In the genomic region with DNA sequence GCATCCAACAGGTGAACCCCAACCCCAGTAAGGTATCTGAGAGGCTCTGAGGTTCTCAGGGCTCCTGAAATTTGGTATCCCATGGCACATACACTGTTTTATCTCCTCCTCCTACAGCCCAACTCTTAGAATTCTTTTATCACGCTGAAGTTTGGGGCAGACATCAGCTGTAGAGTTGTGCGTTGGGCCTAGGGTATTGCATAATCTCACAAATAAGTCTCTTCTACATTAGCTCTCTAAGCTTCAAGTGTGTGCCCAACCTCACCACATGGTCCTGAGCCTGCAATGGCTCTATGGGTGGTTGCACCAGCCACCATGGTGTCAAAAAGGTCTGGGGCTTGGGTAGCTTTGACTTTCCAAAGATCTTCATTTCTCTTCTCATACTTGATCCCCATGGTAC, we compare ENCODE assay signal across 13 cellular contexts.
DNase-seq lines count a peak whose midpoint lies in the region; ATAC-seq and TF ChIP-seq lines count a peak whose summit lies in the region.
"Had no signal": no experiment of that assay in that cellular context is flagged by ENCODE, and none has a peak within 500 bp of the region (broad histone marks: within the 10 kb centered on the region; RNA-seq: fewer than 3 reads in every experiment).

No MANE protein-coding gene starts in this region.

- H3K27ac Mint-ChIP-seq in endodermal cell (no peak overlapping the region), type B pancreatic cell (no peak overlapping the region)
- H3K27ac Mint-ChIP-seq: B cell; CD8-positive, alpha-beta T cell; H9 had no signal

- no peak overlapping the region for H3K9ac ChIP-seq in endodermal cell (ENCODE audit: extremely low read depth, low read length, poor library complexity, severe bottlenecking)
- H3K9ac ChIP-seq: BLaER1 treated with 17β-estradiol and CSF1 and Interleukin-3, amounts not matched to agents 10 nM and 100 nM had no signal

- H3K27ac ChIP-seq in right atrium auricular region: no peak overlapping the region
- no peak overlapping the region for H3K27ac ChIP-seq in endodermal cell (ENCODE audit: low read depth, low read length)
- no peak overlapping the region for H3K27ac ChIP-seq in gastrocnemius medialis
- H3K27ac ChIP-seq: BLaER1 treated with 17β-estradiol and CSF1 and Interleukin-3, amounts not matched to agents 10 nM and 100 nM had no signal

- peaks cover 42% of the 10 kb centered on the region for H3K4me1 Mint-ChIP-seq in endodermal cell
- peaks cover 11% of the 10 kb centered on the region for H3K4me1 Mint-ChIP-seq in type B pancreatic cell (ENCODE audit: unreplicated experiment)
- H3K4me1 Mint-ChIP-seq: B cell had no signal

- no peak for TF ChIP-seq CTCF in right atrium auricular region (IDR thresholded peaks at IDR 0.05)
- no peak for TF ChIP-seq CTCF in endodermal cell (conservative IDR thresholded peaks at IDR 0.05)
- TF ChIP-seq CTCF in type B pancreatic cell (conservative IDR thresholded peaks at IDR 0.05): no peak
- TF ChIP-seq CTCF in gastrocnemius medialis (IDR thresholded peaks at IDR 0.05 in 4 of 5, conservative IDR thresholded peaks at IDR 0.05 in 1 of 5): no peak

- H3K9me3 Mint-ChIP-seq in endodermal cell (no peaks in the 10 kb centered on the region), type B pancreatic cell (no peaks in the 10 kb centered on the region)
- H3K9me3 Mint-ChIP-seq: CD8-positive, alpha-beta T cell; H9 had no signal

- H3K36me3 ChIP-seq in right atrium auricular region (no peaks in the 10 kb centered on the region), endodermal cell (ENCODE audit: control insufficient read depth, insufficient read depth, low read length) (no peaks in the 10 kb centered on the region), gastrocnemius medialis (no peaks in the 10 kb centered on the region)
- H3K36me3 ChIP-seq: BLaER1 treated with 17β-estradiol and CSF1 and Interleukin-3, amounts not matched to agents 10 nM and 100 nM had no signal

- H3K27me3 Mint-ChIP-seq in endodermal cell (ENCODE audit: insufficient read depth) (peaks cover 75% of the 10 kb centered on the region), type B pancreatic cell (peaks cover 39% of the 10 kb centered on the region)

- H3K36me3 Mint-ChIP-seq in endodermal cell (ENCODE audit: low read depth): no peaks in the 10 kb centered on the region
- H3K36me3 Mint-ChIP-seq in type B pancreatic cell: no peaks in the 10 kb centered on the region
- H3K36me3 Mint-ChIP-seq: CD8-positive, alpha-beta T cell had no signal

- H3K4me1 ChIP-seq in right atrium auricular region (no peaks in the 10 kb centered on the region), endodermal cell (ENCODE audit: control insufficient read depth, insufficient read depth, low read length) (peaks cover 24% of the 10 kb centered on the region), gastrocnemius medialis (no peaks in the 10 kb centered on the region)

- H3K9me3 ChIP-seq in right atrium auricular region: no peaks in the 10 kb centered on the region
- H3K9me3 ChIP-seq in endodermal cell (ENCODE audit: control insufficient read depth, low read length): no peaks in the 10 kb centered on the region
- no peaks in the 10 kb centered on the region for H3K9me3 ChIP-seq in gastrocnemius medialis
- H3K9me3 ChIP-seq: BLaER1 treated with 17β-estradiol and CSF1 and Interleukin-3, amounts not matched to agents 10 nM and 100 nM had no signal

- WGBS in endodermal cell (ENCODE audit: insufficient coverage in 1 of 2, insufficient read length in 1 of 2), 2 experiments: 92 to 100% methylated on average over 1 to 2 of the region's 2 CpGs

- H3K27me3 ChIP-seq in right atrium auricular region: no peaks in the 10 kb centered on the region
- peaks cover 60% of the 10 kb centered on the region for H3K27me3 ChIP-seq in endodermal cell (ENCODE audit: control insufficient read depth, insufficient read depth, low read length, poor library complexity, severe bottlenecking)
- peaks cover 0 to 3% (median 0%) of the 10 kb centered on the region in 3 donors for H3K27me3 ChIP-seq in gastrocnemius medialis
- H3K27me3 ChIP-seq: BLaER1 treated with 17β-estradiol and CSF1 and Interleukin-3, amounts not matched to agents 10 nM and 100 nM had no signal

- in situ Hi-C loops in gastrocnemius medialis (cut with MboI; ENCODE audit: low sequenced_read_pairs in 4 of 4): no loop called here

- TF ChIP-seq POLR2A in gastrocnemius medialis (IDR thresholded peaks at IDR 0.05): no peak

- intact Hi-C loops in Right ventricle myocardium inferior (cut with DNase I) (no loop called here), gastrocnemius medialis (cut with DNase I; ENCODE audit: low total_unique reads) (no loop called here)

- H3K4me3 Mint-ChIP-seq in endodermal cell: no peak overlapping the region
- H3K4me3 Mint-ChIP-seq in type B pancreatic cell: no peak overlapping the region
- H3K4me3 Mint-ChIP-seq: B cell; CD8-positive, alpha-beta T cell; H9 had no signal

- H3K4me3 ChIP-seq in right atrium auricular region: no peak overlapping the region
- no peak overlapping the region for H3K4me3 ChIP-seq in endodermal cell (ENCODE audit: low read length)
- no peak overlapping the region for H3K4me3 ChIP-seq in gastrocnemius medialis
- H3K4me3 ChIP-seq: BLaER1 treated with 17β-estradiol and CSF1 and Interleukin-3, amounts not matched to agents 10 nM and 100 nM had no signal

- DNase-seq in right atrium auricular region (ENCODE audit: low spot score): peak; percentile 18
- DNase-seq in Right ventricle myocardium inferior (ENCODE audit: missing footprints): no peak
- peak; percentile 9 for DNase-seq in endodermal cell
- peak; percentile 24 for DNase-seq in type B pancreatic cell (ENCODE audit: extremely low spot score, unreplicated experiment)
- no peak for DNase-seq in nucleus accumbens (lab: John Stamatoyannopoulos, UW)
- no peak for DNase-seq in gastrocnemius medialis
- DNase-seq: Calu3; CD8-positive, alpha-beta T cell; DMS79 treated with DMSO at 0.1 percent for 48 hours; GF-D8; H9 had no signal

- ATAC-seq in Right ventricle myocardium inferior (no peak), gastrocnemius medialis (no peak)
- ATAC-seq: CD8-positive, alpha-beta T cell had no signal

Comparison
In these comparisons a context has a peak if more than half of its experiments do, and no peak if none do; other contexts are left out.
1. DNase-seq: peak in right atrium auricular region (single experiment), endodermal cell (single experiment) and type B pancreatic cell (single experiment); none in Right ventricle myocardium inferior (single experiment), nucleus accumbens (0 of 56) and gastrocnemius medialis (0 of 2).